Comparison of ENCODE assay signal across 8 cellular contexts in the genomic region with DNA sequence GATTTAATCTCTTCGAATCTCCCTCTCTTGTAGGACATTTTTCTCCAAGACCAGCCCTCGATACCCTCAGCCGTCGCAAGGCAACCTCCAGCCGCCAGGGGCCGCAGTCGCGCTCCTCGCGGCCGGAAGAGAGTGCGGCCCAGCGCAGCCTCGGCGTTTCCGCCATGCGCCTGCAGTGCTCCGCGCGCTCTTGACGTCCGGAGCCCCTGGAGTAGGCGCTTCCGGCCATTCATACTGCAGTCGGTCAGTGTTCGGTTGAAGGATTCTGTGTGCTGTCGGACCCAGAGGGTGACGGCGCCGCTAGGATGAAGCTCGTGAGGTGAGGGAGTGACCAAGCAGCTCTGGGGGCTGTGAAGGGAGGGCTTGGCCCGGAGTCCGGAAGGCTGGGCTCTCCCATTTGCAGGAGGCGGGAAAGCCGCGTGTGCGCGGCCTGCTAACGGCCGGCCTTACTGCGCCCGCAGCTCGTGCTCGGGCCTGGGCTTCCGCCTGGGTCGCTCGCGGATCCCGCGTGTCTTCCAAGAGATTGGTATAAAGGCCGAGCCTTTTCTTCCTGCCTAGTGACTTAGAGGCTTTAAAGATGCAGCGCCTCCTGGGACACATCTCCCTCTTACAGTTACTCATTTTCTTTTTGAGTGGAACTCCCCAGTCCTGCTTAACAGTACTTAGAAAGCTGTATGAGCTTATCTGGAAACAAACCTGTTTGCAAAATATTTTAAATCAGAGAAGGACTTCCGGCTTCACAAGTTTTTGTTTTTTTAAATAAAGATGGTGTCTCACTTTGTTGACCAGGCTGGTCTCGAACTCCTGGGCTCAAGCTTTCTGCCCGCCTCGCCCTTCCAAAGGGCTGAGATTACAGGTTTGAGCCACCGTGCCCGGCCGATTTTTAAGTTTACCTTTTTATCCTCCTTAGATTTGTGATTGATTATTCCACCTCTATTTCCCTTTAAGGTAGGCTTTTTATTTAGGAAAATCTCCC. TPM values are rescaled to one million over a fixed set of nuclear protein-coding genes. Genes with fewer than 3 reads are reported as not detected.
A peak's percentile ranks its signal among the peaks of the same experiment; 100 is the strongest.
DNase-seq lines count a peak whose midpoint lies in the region; ATAC-seq and TF ChIP-seq lines count a peak whose summit lies in the region.

A gene (plus strand): TSS at position 190 of the 976 bp plus-strand sequence. CDS start 116 bp downstream, at position 306.

- ATAC-seq in HG02571 (IDR thresholded peaks at IDR 0.05; ENCODE audit: unreplicated experiment), result peak; percentile 97

- intact Hi-C loops in testis (cut with DNase I; ENCODE audit: low total_unique reads), result no loop called here

- H3K9me3 ChIP-seq in SK-N-MC (ENCODE audit: low read depth, low read length), result no peaks in the 10 kb centered on the region
- no peaks in the 10 kb centered on the region for H3K9me3 ChIP-seq in testis

- H3K27ac ChIP-seq in SK-N-MC (peak within 1 kb of the TSS; percentile 94), testis (peak within 1 kb of the TSS; percentile 49 to 77)

- H3K4me3 ChIP-seq in NB4 (ENCODE audit: low read depth, low read length) (peak within 1 kb of the TSS; percentile 99), SK-N-MC (peak within 1 kb of the TSS; percentile 98), testis (peak within 1 kb of the TSS; percentile 64 to 87)

- DNase-seq in GM10266 (ENCODE audit: extremely low spot score) (peak; percentile 87), NB4 (ENCODE audit: low read depth) (peak; percentile 95), SK-N-MC (ENCODE audit: low read depth, low spot score) (no peak), globus pallidus (ENCODE audit: low spot score) (peak; percentile 85), occipital lobe (lab: John Stamatoyannopoulos, UW) (peak; percentile 82), testis (peak; percentile 90)
- DNase-seq in activated naive CD4-positive, alpha-beta T cell treated with anti-CD3 and anti-CD28 coated beads, Interleukin-2, amount 50 U/mL, for 16 hours, result peak; percentile 91

- no peaks in the 10 kb centered on the region for H3K27me3 ChIP-seq in testis

- WGBS in testis, 2 donors, result 0% methylated on average over 24 to 59 of the region's 59 CpGs

- TF ChIP-seq CTCF in GM10266 (IDR thresholded peaks at IDR 0.05; ENCODE audit: control insufficient read depth, insufficient read depth, low read depth, missing control alignments) (peak; percentile 99), NB4 (IDR thresholded peaks at IDR 0.05; ENCODE audit: low read depth, low read length) (peak; percentile 89), testis (IDR thresholded peaks at IDR 0.05) (peak; percentile 92 to 98 (median 93))

- H3K36me3 ChIP-seq in SK-N-MC (ENCODE audit: insufficient read depth, low read length), result peaks cover 35% of the 10 kb centered on the region
- no peaks in the 10 kb centered on the region for H3K36me3 ChIP-seq in testis (ENCODE audit: low read depth, missing control alignments)

- H3K9ac ChIP-seq in SK-N-MC (ENCODE audit: insufficient read length), result peak within 1 kb of the TSS; percentile 99

- TF ChIP-seq POLR2A in NB4 (IDR thresholded peaks at IDR 0.05; ENCODE audit: extremely low read depth, insufficient read length) (peak; percentile 83), testis (IDR thresholded peaks at IDR 0.05) (no peak)

- H3K4me1 ChIP-seq in testis, result peaks cover 6% of the 10 kb centered on the region

RNA-seq across cellular contexts. Expression of the gene that starts here (rescaled TPM):
- 29.0 TPM for total RNA-seq in occipital lobe
- 10 to 100 TPM; 12.4 to 18.0 TPM for total RNA-seq in testis
- 101 TPM for polyA plus RNA-seq in testis (ENCODE audit: insufficient read depth, low read depth, low replicate concordance)
